1 cellular context compared by ENCODE assay signal in the genomic region with DNA sequence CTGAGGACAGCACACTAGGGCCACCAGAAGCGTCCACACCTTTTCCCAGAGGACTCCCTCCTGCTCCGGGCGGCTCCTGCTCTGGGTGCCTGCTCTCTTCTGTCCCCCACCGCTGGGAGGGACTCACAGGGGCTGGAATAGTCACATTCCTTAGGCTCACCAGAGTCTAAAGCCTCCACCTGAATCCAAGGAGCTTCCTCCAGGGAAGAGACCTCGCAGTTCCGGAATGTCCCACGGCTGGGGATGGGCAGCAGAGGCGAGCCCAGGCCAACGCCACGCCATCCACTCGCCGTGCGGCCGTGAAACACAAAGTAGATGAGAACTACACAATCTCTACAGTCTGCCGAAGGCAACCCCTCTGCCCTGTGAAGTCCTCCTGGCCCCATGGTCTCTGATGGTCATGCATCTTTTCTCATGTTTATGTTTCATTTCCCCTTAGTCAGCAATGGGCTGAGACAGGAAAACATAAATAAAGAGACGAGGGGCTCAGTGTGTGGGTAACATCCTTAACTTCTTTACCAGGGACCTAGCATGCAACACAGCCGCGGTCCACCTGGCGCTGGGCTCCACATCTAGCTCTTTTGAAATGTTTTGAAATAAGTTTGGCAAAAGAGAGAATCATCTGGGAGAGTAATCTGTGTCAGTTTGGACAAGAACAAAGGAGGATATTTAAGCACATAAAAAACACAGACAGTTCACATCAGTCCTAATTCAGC.
TF ChIP-seq lines count a peak whose summit lies in the region.

No MANE protein-coding gene starts in this region.

TF ChIP-seq in WTC11, 78 proteins besides CTCF, POLR2A, EP300 and RAD21:
- no peak for TF ChIP-seq MXD4 (CRISPR knock-in tag; IDR thresholded peaks at IDR 0.05; ENCODE audit: borderline replicate concordance)
- TF ChIP-seq, protein P1, sequence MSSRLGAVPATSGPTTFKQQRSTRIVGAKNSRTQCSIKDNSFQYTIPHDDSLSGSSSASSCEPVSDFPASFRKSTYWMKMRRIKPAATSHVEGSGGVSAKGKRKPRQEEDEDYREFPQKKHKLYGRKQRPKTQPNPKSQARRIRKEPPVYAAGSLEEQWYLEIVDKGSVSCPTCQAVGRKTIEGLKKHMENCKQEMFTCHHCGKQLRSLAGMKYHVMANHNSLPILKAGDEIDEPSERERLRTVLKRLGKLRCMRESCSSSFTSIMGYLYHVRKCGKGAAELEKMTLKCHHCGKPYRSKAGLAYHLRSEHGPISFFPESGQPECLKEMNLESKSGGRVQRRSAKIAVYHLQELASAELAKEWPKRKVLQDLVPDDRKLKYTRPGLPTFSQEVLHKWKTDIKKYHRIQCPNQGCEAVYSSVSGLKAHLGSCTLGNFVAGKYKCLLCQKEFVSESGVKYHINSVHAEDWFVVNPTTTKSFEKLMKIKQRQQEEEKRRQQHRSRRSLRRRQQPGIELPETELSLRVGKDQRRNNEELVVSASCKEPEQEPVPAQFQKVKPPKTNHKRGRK (CRISPR knock-in tag; IDR thresholded peaks at IDR 0.05; ENCODE audit: borderline replicate concordance) = no peak
- no peak for TF ChIP-seq EMX1 (CRISPR knock-in tag; IDR thresholded peaks at IDR 0.05)
- no peak for TF ChIP-seq NFYB (CRISPR knock-in tag; conservative IDR thresholded peaks at IDR 0.05; ENCODE audit: low read depth)
- TF ChIP-seq, protein P2, sequence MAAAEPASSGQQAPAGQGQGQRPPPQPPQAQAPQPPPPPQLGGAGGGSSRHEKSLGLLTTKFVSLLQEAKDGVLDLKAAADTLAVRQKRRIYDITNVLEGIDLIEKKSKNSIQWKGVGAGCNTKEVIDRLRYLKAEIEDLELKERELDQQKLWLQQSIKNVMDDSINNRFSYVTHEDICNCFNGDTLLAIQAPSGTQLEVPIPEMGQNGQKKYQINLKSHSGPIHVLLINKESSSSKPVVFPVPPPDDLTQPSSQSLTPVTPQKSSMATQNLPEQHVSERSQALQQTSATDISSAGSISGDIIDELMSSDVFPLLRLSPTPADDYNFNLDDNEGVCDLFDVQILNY (CRISPR knock-in tag; IDR thresholded peaks at IDR 0.05) = no peak
- TF ChIP-seq HMGA2 (CRISPR knock-in tag; IDR thresholded peaks at IDR 0.05) = no peak
- no peak for TF ChIP-seq ZNF263 (CRISPR knock-in tag; IDR thresholded peaks at IDR 0.05; ENCODE audit: low read depth)
